Comparison of ENCODE assay signal across 9 cellular contexts in the genomic region with DNA sequence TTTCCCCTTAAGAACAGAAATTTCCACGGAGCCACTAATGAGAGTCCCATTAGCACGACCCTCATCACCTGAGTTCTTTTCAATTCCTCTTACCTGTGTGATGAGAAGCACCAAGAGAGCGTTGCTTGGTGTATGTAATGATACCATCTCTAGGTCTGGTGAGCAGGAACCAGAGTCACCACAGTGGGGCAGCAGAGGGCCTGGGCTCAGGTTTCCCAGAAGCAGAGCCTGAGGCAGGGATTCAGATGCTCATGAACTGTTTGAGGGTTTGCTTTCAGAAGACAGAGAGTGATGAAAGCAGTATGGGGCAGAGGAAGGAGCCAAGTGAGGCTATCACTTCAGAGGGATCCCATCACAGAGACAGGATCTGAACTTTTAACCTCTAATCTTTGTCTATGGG. TPM values are rescaled to one million over a fixed set of nuclear protein-coding genes. Genes with fewer than 3 reads are reported as not detected.
DNase-seq lines count a peak whose midpoint lies in the region; ATAC-seq, FAIRE-seq and TF ChIP-seq lines count a peak whose summit lies in the region.
"Had no signal": no experiment of that assay in that cellular context is flagged by ENCODE, and none has a peak within 500 bp of the region (broad histone marks: within the 10 kb centered on the region; RNA-seq: fewer than 3 reads in every experiment).

No MANE protein-coding gene starts in this region.

- H3K9ac ChIP-seq in IMR-90 (ENCODE audit: low read depth, low read length): no peak overlapping the region
- H3K9ac ChIP-seq in HepG2 (ENCODE audit: insufficient read depth, low read depth, low read length): no peak overlapping the region

- no peak overlapping the region for H3K4me3 ChIP-seq in BJ (ENCODE audit: low read depth, low read length)
- no peak overlapping the region for H3K4me3 ChIP-seq in IMR-90 (ENCODE audit: insufficient read depth, low read depth, low read length)
- no peak overlapping the region for H3K4me3 ChIP-seq in HepG2 (replicated peaks in 1 of 3; ENCODE audit: insufficient read depth in 1 of 3, low read depth in 2 of 3, low read length in 3 of 3)
- H3K4me3 ChIP-seq in gastrocnemius medialis: no peak overlapping the region

- CTCF ChIA-PET in BJ (lab: Yijun Ruan, JAX): no interaction called here
- CTCF ChIA-PET in IMR-90 (lab: Yijun Ruan, JAX): no interaction called here
- CTCF ChIA-PET in HepG2 (lab: Yijun Ruan, JAX; ENCODE audit: low intra/inter-chr PET ratio, low total read pairs): interaction anchor here (1.6 kb wide), 1 partner anchor 206 kb away, joined by 8 read pairs; no protein-coding TSS in a partner anchor

- TF ChIP-seq RAD21 in IMR-90 (IDR thresholded peaks at IDR 0.05; ENCODE audit: low read length) (no peak), HepG2 (CRISPR knock-in tag; IDR thresholded peaks at IDR 0.05) (peak; percentile 81)

- dilution Hi-C loops in IMR-90 (cut with HindIII; ENCODE audit: low sequenced_read_pairs, unreplicated experiment): no loop called here

- no peak overlapping the region for H2BK120ac ChIP-seq in IMR-90 (ENCODE audit: low read depth, low read length)

- POLR2A ChIA-PET in BJ (lab: Charles Lee): no interaction called here
- POLR2A ChIA-PET in IMR-90 (lab: Charles Lee; ENCODE audit: unreplicated experiment): no interaction called here
- POLR2A ChIA-PET in HepG2 (lab: Yijun Ruan, JAX): interaction anchor here (6.6 kb wide), 1 partner anchor 45 kb away, joined by 95 read pairs; the partner anchor contains the start of gene PPP6R1

- TF ChIP-seq EP300 in HepG2 (IDR thresholded peaks at IDR 0.05; ENCODE audit: low read depth in 2 of 2, low read length in 2 of 2): no peak
- no peak for TF ChIP-seq EP300 in HepG2 (CRISPR knock-in tag; IDR thresholded peaks at IDR 0.05; ENCODE audit: borderline replicate concordance)

- FAIRE-seq in HepG2 (lab: Jason Lieb, UNC): peak; percentile 74

- H2AK5ac ChIP-seq in IMR-90 (ENCODE audit: low read depth, low read length): no peak overlapping the region

- no peak overlapping the region for H3K18ac ChIP-seq in IMR-90 (ENCODE audit: low read depth, low read length)

- no peaks in the 10 kb centered on the region for H3K79me1 ChIP-seq in IMR-90 (ENCODE audit: low read depth in 1 of 2, low read length in 2 of 2)

- no peak overlapping the region for H3K4me2 ChIP-seq in IMR-90 (ENCODE audit: low read depth, low read length)
- H3K4me2 ChIP-seq in HepG2 (ENCODE audit: low read depth, low read length): peak overlapping the region; percentile 38

- no peak overlapping the region for H3K56ac ChIP-seq in IMR-90 (ENCODE audit: extremely low read depth, insufficient read depth, low read length)

- no peak for TF ChIP-seq POLR2A in IMR-90 (IDR thresholded peaks at IDR 0.05; ENCODE audit: low read depth, low read length)
- TF ChIP-seq POLR2A in HepG2 (IDR thresholded peaks at IDR 0.05; ENCODE audit: insufficient read depth in 1 of 2, low read depth in 2 of 2, low read length in 2 of 2): no peak
- no peak for TF ChIP-seq POLR2A in gastrocnemius medialis (IDR thresholded peaks at IDR 0.05)

- H3K79me2 ChIP-seq in HepG2 (ENCODE audit: insufficient read depth, low read length): no peaks in the 10 kb centered on the region

- H4K20me1 ChIP-seq in IMR-90 (ENCODE audit: insufficient read depth, low read length) (peaks cover 14% of the 10 kb centered on the region), HepG2 (ENCODE audit: insufficient read depth, low read length) (no peaks in the 10 kb centered on the region)

- no peak overlapping the region for H3K14ac ChIP-seq in IMR-90 (replicated peaks; ENCODE audit: low read depth, low read length)

- no peak overlapping the region for H4K5ac ChIP-seq in IMR-90 (ENCODE audit: low read depth, low read length)

- no peak for ATAC-seq in IMR-90 (ENCODE audit: low read depth)
- ATAC-seq in HepG2: peak; percentile 42
- no peak for ATAC-seq in gastrocnemius medialis

- no peak overlapping the region for H2BK20ac ChIP-seq in IMR-90 (ENCODE audit: low read depth, low read length)

- TF ChIP-seq CTCF in BJ (IDR thresholded peaks at IDR 0.05; ENCODE audit: insufficient read depth, low read depth, low read length): peak; percentile 23; the same call in 1 of the 2 replicates
- TF ChIP-seq CTCF in IMR-90 (conservative IDR thresholded peaks at IDR 0.05; ENCODE audit: low read depth, low read length): 0 out of 2 replicates have a peak, but pooled peaks have one; percentile 19
- TF ChIP-seq CTCF in HepG2 (CRISPR knock-in tag; IDR thresholded peaks at IDR 0.05): peak; percentile 91
- no peak for TF ChIP-seq CTCF in gastrocnemius medialis (IDR thresholded peaks at IDR 0.05 in 4 of 5, conservative IDR thresholded peaks at IDR 0.05 in 1 of 5)

- H2BK15ac ChIP-seq in IMR-90 (ENCODE audit: low read depth, low read length): no peak overlapping the region

- H3K4me1 ChIP-seq in IMR-90 (ENCODE audit: control insufficient read depth, insufficient read depth, low read length) (peaks cover 19% of the 10 kb centered on the region), HepG2 (ENCODE audit: insufficient read depth, low read length) (peaks cover 66% of the 10 kb centered on the region), gastrocnemius medialis (no peaks in the 10 kb centered on the region)

- in situ Hi-C loops in IMR-90 (cut with MboI; ENCODE audit: low sequenced_read_pairs): no loop called here
- in situ Hi-C loops in HepG2 (cut with HindIII; ENCODE audit: extremely low pct_ligation_motif_present, low pct_unique_long_range_greater_than_20kb): no loop called here
- in situ Hi-C loops in gastrocnemius medialis (cut with MboI; ENCODE audit: low sequenced_read_pairs in 4 of 4): no loop called here

- DNase-seq in BJ (ENCODE audit: low read depth) (no peak), IMR-90 (no peak), HepG2 (ENCODE audit: low spot score) (peak; percentile 64), gastrocnemius medialis (no peak), EL (no peak), NCI-H2029 treated with DMSO at 0.1 percent for 48 hours (lab: John Stamatoyannopoulos, UW) (no peak), DMS79 treated with DMSO at 0.1 percent for 48 hours (lab: John Stamatoyannopoulos, UW) (no peak)
- DNase-seq in activated CD4-positive, alpha-beta T cell treated with anti-CD3 and anti-CD28 coated beads, Interleukin-2, amount 50 U/mL, for 4 hours: peak; percentile 17 to 26
- DNase-seq: naive B cell had no signal

- peaks cover 14% of the 10 kb centered on the region; the same call in 1 of the 2 replicates for H3K9me1 ChIP-seq in IMR-90 (ENCODE audit: insufficient read depth, low read length)

- no peak overlapping the region for H3K23ac ChIP-seq in IMR-90 (ENCODE audit: low read depth, low read length)

- WGBS in IMR-90 (ENCODE audit: extremely low coverage in 2 of 2, insufficient read length in 1 of 2), 2 experiments: no CpG with 5 or more reads among the region's 3 CpGs
- 0% methylated on average over 3 of the region's 3 CpGs for WGBS in HepG2 (ENCODE audit: low lambda C conversion rate)

- no peak overlapping the region for H2AFZ ChIP-seq in IMR-90 (replicated peaks; ENCODE audit: low read length, poor library complexity)
- no peak overlapping the region for H2AFZ ChIP-seq in HepG2 (ENCODE audit: low read length)

- no peak overlapping the region for H2BK5ac ChIP-seq in IMR-90 (ENCODE audit: low read depth, low read length, poor library complexity, severe bottlenecking)

- H3K36me3 ChIP-seq in BJ (ENCODE audit: control insufficient read depth, insufficient read depth, low read length): no peaks in the 10 kb centered on the region
- no peaks in the 10 kb centered on the region for H3K36me3 ChIP-seq in IMR-90 (ENCODE audit: control insufficient read depth, insufficient read depth, low read length)
- H3K36me3 ChIP-seq in HepG2 (replicated peaks in 1 of 2; ENCODE audit: control insufficient read depth in 1 of 2, insufficient read depth in 2 of 2, low read length in 2 of 2): no peaks in the 10 kb centered on the region
- H3K36me3 ChIP-seq in gastrocnemius medialis: no peaks in the 10 kb centered on the region

- H3K27me3 ChIP-seq in BJ (ENCODE audit: control insufficient read depth, insufficient read depth, low read length) (no peaks in the 10 kb centered on the region), IMR-90 (ENCODE audit: control insufficient read depth, insufficient read depth, low read length) (no peaks in the 10 kb centered on the region), HepG2 (ENCODE audit: control insufficient read depth in 1 of 2, insufficient read depth in 2 of 2, low read length in 2 of 2) (no peaks in the 10 kb centered on the region), gastrocnemius medialis (peaks cover 0 to 12% (median 10%) of the 10 kb centered on the region in 3 donors)

- no peak overlapping the region for H4K91ac ChIP-seq in IMR-90 (ENCODE audit: insufficient read depth, low read depth, low read length)

- intact Hi-C loops in IMR-90 (cut with micrococcal nuclease) (no loop called here), HepG2 (cut with micrococcal nuclease; ENCODE audit: unreplicated experiment) (loop anchor here (1.0 kb wide), 2 partner anchors 80 to 206 kb away; no protein-coding TSS in a partner anchor), gastrocnemius medialis (cut with DNase I; ENCODE audit: low total_unique reads) (no loop called here)

- H3K9me3 ChIP-seq in IMR-90 (ENCODE audit: control insufficient read depth, insufficient read depth, low read length) (peaks cover 5% of the 10 kb centered on the region), HepG2 (ENCODE audit: low read length) (no peaks in the 10 kb centered on the region), gastrocnemius medialis (no peaks in the 10 kb centered on the region)

- H3K27ac ChIP-seq in IMR-90 (ENCODE audit: insufficient read depth, low read length) (no peak overlapping the region), HepG2 (ENCODE audit: extremely low read length, insufficient read depth, low read length) (no peak overlapping the region), gastrocnemius medialis (no peak overlapping the region)

- H4K8ac ChIP-seq in IMR-90 (ENCODE audit: low read depth in 2 of 2, low read length in 2 of 2): no peak overlapping the region

- no peak overlapping the region for H3K4ac ChIP-seq in IMR-90 (ENCODE audit: low read depth, low read length)

- no peak overlapping the region for H2AK9ac ChIP-seq in IMR-90 (replicated peaks; ENCODE audit: low read depth, low read length, poor library complexity)

- no TSS peak for BruUV-seq in IMR-90 (replicated peaks; lab: Mats Ljungman, UMichigan)
- no TSS peak for BruUV-seq in HepG2 (replicated peaks; lab: Mats Ljungman, UMichigan)

RNA-seq across cellular contexts. Expression of gene PTPRH, which starts 3.1 kb away (rescaled TPM):
- polyA plus RNA-seq in BJ (2011; rRNA removed) (2.2 and 4.3 TPM in 2 replicates), IMR-90 (2012; rRNA removed) (1.3 and 1.7 TPM in 2 replicates), HepG2 (2011; rRNA removed) (125 and 166 TPM in 2 replicates)
- polyA minus RNA-seq in BJ (2011; rRNA and poly(A)+ RNA removed): 3.9 and 6.0 TPM in 2 replicates
- total RNA-seq in IMR-90 (2012; rRNA removed) (1.7 and 3.4 TPM in 2 replicates), HepG2 (2016; rRNA removed; fragmentation: Illumina TruSeq; extraction: Trizol) (9.9 and 14.7 TPM in 2 replicates), gastrocnemius medialis (under 1 TPM; 0.39 to 0.56 (median 0.48) TPM)
- 0.37 and 2.0 TPM in 2 replicates for polyA plus RNA-seq in IMR-90 (2012; cell fraction: cytosol; rRNA removed)
- polyA plus RNA-seq in IMR-90 (2012; cell fraction: nucleus; rRNA removed; ENCODE audit: low replicate concordance): 2.8 and 3.0 TPM in 2 replicates
- 1.9 and 2.0 TPM in 2 replicates for total RNA-seq in HepG2 (2016; cell fraction: cytosol; rRNA removed; fragmentation: Illumina TruSeq; extraction: Trizol; ENCODE audit: low read depth)
- total RNA-seq in HepG2 (2016; cell fraction: insoluble cytoplasmic fraction; rRNA removed; fragmentation: Illumina TruSeq; extraction: Trizol): 8.4 and 15.2 TPM in 2 replicates
- 5.0 and 5.3 TPM in 2 replicates for total RNA-seq in HepG2 (2016; cell fraction: membrane; rRNA removed; fragmentation: Illumina TruSeq; extraction: Trizol)
- 13.3 and 16.9 TPM in 2 replicates for total RNA-seq in HepG2 (2016; cell fraction: nucleus; rRNA removed; fragmentation: Illumina TruSeq; extraction: Trizol)
- polyA plus RNA-seq in HepG2 (2011; cell fraction: cytosol; rRNA removed): 78.8 and 83.6 TPM in 2 replicates
- 220 and 225 TPM in 2 replicates for polyA plus RNA-seq in HepG2 (2011; cell fraction: nucleus; rRNA removed)
- 52.4 and 60.5 TPM in 2 replicates for polyA plus RNA-seq in HepG2 (2012)
- polyA plus RNA-seq in HepG2 (2016; cell fraction: cytosol; fragmentation: Illumina TruSeq; extraction: Trizol; ENCODE audit: low read depth): 0.66 and 0.80 TPM in 2 replicates
- polyA plus RNA-seq in HepG2 (2016; cell fraction: insoluble cytoplasmic fraction; fragmentation: Illumina TruSeq; extraction: Trizol; ENCODE audit: low read depth): 5.8 and 6.3 TPM in 2 replicates
- polyA plus RNA-seq in HepG2 (2016; cell fraction: membrane; fragmentation: Illumina TruSeq; extraction: Trizol; ENCODE audit: low read depth): 1.2 and 2.2 TPM in 2 replicates
- polyA plus RNA-seq in HepG2 (2016; cell fraction: nucleus; fragmentation: Illumina TruSeq; extraction: Trizol; ENCODE audit: insufficient read depth, low read depth): 19.3 and 22.0 TPM in 2 replicates
- polyA minus RNA-seq in HepG2 (2011; rRNA and poly(A)+ RNA removed; ENCODE audit: low replicate concordance): 4.3 and 150 TPM in 2 replicates
- 36.0 and 38.7 TPM in 2 replicates for polyA minus RNA-seq in HepG2 (2011; cell fraction: cytosol; rRNA and poly(A)+ RNA removed)
- polyA minus RNA-seq in HepG2 (2011; cell fraction: nucleus; rRNA and poly(A)+ RNA removed): 84.6 and 100 TPM in 2 replicates

RNA-seq across cellular contexts. Expression of gene TMEM86B, which starts 16.1 kb away (rescaled TPM):
- polyA plus RNA-seq in BJ (2011; rRNA removed) (0.56 and 1.5 TPM in 2 replicates), IMR-90 (2012; rRNA removed) (2.4 TPM in 2 replicates), HepG2 (2011; rRNA removed) (7.7 and 10.7 TPM in 2 replicates)
- polyA minus RNA-seq in BJ (2011; rRNA and poly(A)+ RNA removed): 0.15 and 0.57 TPM in 2 replicates
- total RNA-seq in IMR-90 (2012; rRNA removed) (0.18 and 0.28 TPM in 2 replicates), HepG2 (2016; rRNA removed; fragmentation: Illumina TruSeq; extraction: Trizol) (6.0 and 9.6 TPM in 2 replicates), gastrocnemius medialis (1 to 10 TPM in 3 of 4 donors, under 1 TPM in 1; 0.87 to 5.0 (median 1.7) TPM)
- polyA plus RNA-seq in IMR-90 (2012; cell fraction: cytosol; rRNA removed): 1.1 and 1.4 TPM in 2 replicates
- polyA plus RNA-seq in IMR-90 (2012; cell fraction: nucleus; rRNA removed; ENCODE audit: low replicate concordance): 13.1 and 45.3 TPM in 2 replicates
- 9.6 and 12.1 TPM in 2 replicates for total RNA-seq in HepG2 (2016; cell fraction: cytosol; rRNA removed; fragmentation: Illumina TruSeq; extraction: Trizol; ENCODE audit: low read depth)
- 6.1 and 10.1 TPM in 2 replicates for total RNA-seq in HepG2 (2016; cell fraction: insoluble cytoplasmic fraction; rRNA removed; fragmentation: Illumina TruSeq; extraction: Trizol)
- total RNA-seq in HepG2 (2016; cell fraction: membrane; rRNA removed; fragmentation: Illumina TruSeq; extraction: Trizol): 13.1 and 18.6 TPM in 2 replicates
- total RNA-seq in HepG2 (2016; cell fraction: nucleus; rRNA removed; fragmentation: Illumina TruSeq; extraction: Trizol): 7.1 and 10.0 TPM in 2 replicates
- 6.2 and 9.1 TPM in 2 replicates for polyA plus RNA-seq in HepG2 (2011; cell fraction: cytosol; rRNA removed)
- 66.7 and 95.0 TPM in 2 replicates for polyA plus RNA-seq in HepG2 (2011; cell fraction: nucleus; rRNA removed)
- polyA plus RNA-seq in HepG2 (2012): 16.2 and 16.6 TPM in 2 replicates
- polyA plus RNA-seq in HepG2 (2016; cell fraction: cytosol; fragmentation: Illumina TruSeq; extraction: Trizol; ENCODE audit: low read depth): 22.1 and 25.3 TPM in 2 replicates
- 8.1 and 13.8 TPM in 2 replicates for polyA plus RNA-seq in HepG2 (2016; cell fraction: insoluble cytoplasmic fraction; fragmentation: Illumina TruSeq; extraction: Trizol; ENCODE audit: low read depth)
- 27.2 and 29.7 TPM in 2 replicates for polyA plus RNA-seq in HepG2 (2016; cell fraction: membrane; fragmentation: Illumina TruSeq; extraction: Trizol; ENCODE audit: low read depth)
- polyA plus RNA-seq in HepG2 (2016; cell fraction: nucleus; fragmentation: Illumina TruSeq; extraction: Trizol; ENCODE audit: insufficient read depth, low read depth): 36.9 and 38.1 TPM in 2 replicates
- 1.9 and 14.4 TPM in 2 replicates for polyA minus RNA-seq in HepG2 (2011; rRNA and poly(A)+ RNA removed; ENCODE audit: low replicate concordance)
- 2.9 and 3.2 TPM in 2 replicates for polyA minus RNA-seq in HepG2 (2011; cell fraction: cytosol; rRNA and poly(A)+ RNA removed)
- 7.1 and 7.8 TPM in 2 replicates for polyA minus RNA-seq in HepG2 (2011; cell fraction: nucleus; rRNA and poly(A)+ RNA removed)

RNA-seq across cellular contexts. Expression of gene SYT5, which starts 32.4 kb away (rescaled TPM):
- polyA plus RNA-seq in BJ (2011; rRNA removed) (0.26 and 0.47 TPM in 2 replicates), IMR-90 (2012; rRNA removed) (0.15 TPM in 1 of 2 replicates, not detected in the other), HepG2 (2011; rRNA removed) (0.04 TPM in 1 of 2 replicates, not detected in the other)
- polyA minus RNA-seq in BJ (2011; rRNA and poly(A)+ RNA removed): 0.26 TPM in 1 of 2 replicates, not detected in the other
- total RNA-seq in IMR-90 (2012; rRNA removed) (under 0.01 TPM in 2 replicates), HepG2 (2016; rRNA removed; fragmentation: Illumina TruSeq; extraction: Trizol) (not detected in 2 replicates), gastrocnemius medialis (not detected)
- 0.02 and 0.08 TPM in 2 replicates for polyA plus RNA-seq in IMR-90 (2012; cell fraction: cytosol; rRNA removed)
- polyA plus RNA-seq in IMR-90 (2012; cell fraction: nucleus; rRNA removed; ENCODE audit: low replicate concordance): 0.36 and 0.41 TPM in 2 replicates
- not detected in 2 replicates for total RNA-seq in HepG2 (2016; cell fraction: cytosol; rRNA removed; fragmentation: Illumina TruSeq; extraction: Trizol; ENCODE audit: low read depth)
- not detected in 2 replicates for total RNA-seq in HepG2 (2016; cell fraction: insoluble cytoplasmic fraction; rRNA removed; fragmentation: Illumina TruSeq; extraction: Trizol)
- not detected in 2 replicates for total RNA-seq in HepG2 (2016; cell fraction: membrane; rRNA removed; fragmentation: Illumina TruSeq; extraction: Trizol)
- 0.12 TPM in 1 of 2 replicates, not detected in the other for total RNA-seq in HepG2 (2016; cell fraction: nucleus; rRNA removed; fragmentation: Illumina TruSeq; extraction: Trizol)
- polyA plus RNA-seq in HepG2 (2011; cell fraction: cytosol; rRNA removed): 0.11 TPM in 1 of 2 replicates, not detected in the other
- 0.87 and 0.90 TPM in 2 replicates for polyA plus RNA-seq in HepG2 (2011; cell fraction: nucleus; rRNA removed)
- 0.24 and 0.25 TPM in 2 replicates for polyA plus RNA-seq in HepG2 (2012)
- not detected in 2 replicates for polyA plus RNA-seq in HepG2 (2016; cell fraction: cytosol; fragmentation: Illumina TruSeq; extraction: Trizol; ENCODE audit: low read depth)
- polyA plus RNA-seq in HepG2 (2016; cell fraction: insoluble cytoplasmic fraction; fragmentation: Illumina TruSeq; extraction: Trizol; ENCODE audit: low read depth): not detected in 2 replicates
- polyA plus RNA-seq in HepG2 (2016; cell fraction: membrane; fragmentation: Illumina TruSeq; extraction: Trizol; ENCODE audit: low read depth): not detected in 2 replicates
- polyA plus RNA-seq in HepG2 (2016; cell fraction: nucleus; fragmentation: Illumina TruSeq; extraction: Trizol; ENCODE audit: insufficient read depth, low read depth): not detected in 2 replicates
- polyA minus RNA-seq in HepG2 (2011; rRNA and poly(A)+ RNA removed; ENCODE audit: low replicate concordance): 0.05 and 0.52 TPM in 2 replicates
- polyA minus RNA-seq in HepG2 (2011; cell fraction: cytosol; rRNA and poly(A)+ RNA removed): not detected in 2 replicates
- polyA minus RNA-seq in HepG2 (2011; cell fraction: nucleus; rRNA and poly(A)+ RNA removed): 0.62 and 2.8 TPM in 2 replicates

RNA-seq across cellular contexts. Expression of gene DNAAF3, which starts 46.0 kb away (rescaled TPM):
- 0.39 and 0.51 TPM in 2 replicates for polyA plus RNA-seq in BJ (2011; rRNA removed)
- 0.26 TPM in 1 of 2 replicates, not detected in the other for polyA minus RNA-seq in BJ (2011; rRNA and poly(A)+ RNA removed)
- total RNA-seq in IMR-90 (2012; rRNA removed): 0.28 TPM in 1 of 2 replicates, not detected in the other
- 0.34 TPM in 2 replicates for polyA plus RNA-seq in IMR-90 (2012; rRNA removed)
- polyA plus RNA-seq in IMR-90 (2012; cell fraction: cytosol; rRNA removed): 0.35 and 0.37 TPM in 2 replicates
- polyA plus RNA-seq in IMR-90 (2012; cell fraction: nucleus; rRNA removed; ENCODE audit: low replicate concordance): 0.96 and 1.7 TPM in 2 replicates
- total RNA-seq in HepG2 (2016; rRNA removed; fragmentation: Illumina TruSeq; extraction: Trizol): 0.40 and 0.41 TPM in 2 replicates
- 0.40 TPM in 1 of 2 replicates, not detected in the other for total RNA-seq in HepG2 (2016; cell fraction: cytosol; rRNA removed; fragmentation: Illumina TruSeq; extraction: Trizol; ENCODE audit: low read depth)
- total RNA-seq in HepG2 (2016; cell fraction: insoluble cytoplasmic fraction; rRNA removed; fragmentation: Illumina TruSeq; extraction: Trizol): 0.17 and 0.30 TPM in 2 replicates
- 0.17 and 0.34 TPM in 2 replicates for total RNA-seq in HepG2 (2016; cell fraction: membrane; rRNA removed; fragmentation: Illumina TruSeq; extraction: Trizol)
- total RNA-seq in HepG2 (2016; cell fraction: nucleus; rRNA removed; fragmentation: Illumina TruSeq; extraction: Trizol): 0.66 and 1.1 TPM in 2 replicates
- polyA plus RNA-seq in HepG2 (2011; rRNA removed): 0.30 and 0.33 TPM in 2 replicates
- polyA plus RNA-seq in HepG2 (2011; cell fraction: cytosol; rRNA removed): 0.12 and 0.27 TPM in 2 replicates
- 1.0 and 1.6 TPM in 2 replicates for polyA plus RNA-seq in HepG2 (2011; cell fraction: nucleus; rRNA removed)
- polyA plus RNA-seq in HepG2 (2012): 0.24 and 0.31 TPM in 2 replicates
- 0.28 TPM in 1 of 2 replicates, not detected in the other for polyA plus RNA-seq in HepG2 (2016; cell fraction: cytosol; fragmentation: Illumina TruSeq; extraction: Trizol; ENCODE audit: low read depth)
- polyA plus RNA-seq in HepG2 (2016; cell fraction: insoluble cytoplasmic fraction; fragmentation: Illumina TruSeq; extraction: Trizol; ENCODE audit: low read depth): 0.41 and 0.73 TPM in 2 replicates
- not detected in 2 replicates for polyA plus RNA-seq in HepG2 (2016; cell fraction: membrane; fragmentation: Illumina TruSeq; extraction: Trizol; ENCODE audit: low read depth)
- 1.1 and 1.9 TPM in 2 replicates for polyA plus RNA-seq in HepG2 (2016; cell fraction: nucleus; fragmentation: Illumina TruSeq; extraction: Trizol; ENCODE audit: insufficient read depth, low read depth)
- polyA minus RNA-seq in HepG2 (2011; rRNA and poly(A)+ RNA removed; ENCODE audit: low replicate concordance): 0.06 and 16.2 TPM in 2 replicates
- polyA minus RNA-seq in HepG2 (2011; cell fraction: cytosol; rRNA and poly(A)+ RNA removed): not detected in 2 replicates
- 0.26 TPM in 1 of 2 replicates, not detected in the other for polyA minus RNA-seq in HepG2 (2011; cell fraction: nucleus; rRNA and poly(A)+ RNA removed)
- under 1 TPM in 1 of 4 donors, not detected in 3; 0.39 TPM for total RNA-seq in gastrocnemius medialis

RNA-seq across cellular contexts. Expression of gene PPP6R1, which starts 46.4 kb away (rescaled TPM):
- polyA plus RNA-seq in BJ (2011; rRNA removed) (25.9 and 42.5 TPM in 2 replicates), IMR-90 (2012; rRNA removed) (50.1 and 50.2 TPM in 2 replicates), HepG2 (2011; rRNA removed) (54.0 and 75.7 TPM in 2 replicates)
- 45.2 and 45.5 TPM in 2 replicates for polyA minus RNA-seq in BJ (2011; rRNA and poly(A)+ RNA removed)
- total RNA-seq in IMR-90 (2012; rRNA removed) (19.9 and 20.0 TPM in 2 replicates), HepG2 (2016; rRNA removed; fragmentation: Illumina TruSeq; extraction: Trizol) (23.0 and 25.8 TPM in 2 replicates), gastrocnemius medialis (10 to 100 TPM; 14.6 to 47.9 (median 39.6) TPM)
- polyA plus RNA-seq in IMR-90 (2012; cell fraction: cytosol; rRNA removed): 36.6 and 48.1 TPM in 2 replicates
- 85.4 and 121 TPM in 2 replicates for polyA plus RNA-seq in IMR-90 (2012; cell fraction: nucleus; rRNA removed; ENCODE audit: low replicate concordance)
- 6.5 and 7.1 TPM in 2 replicates for total RNA-seq in HepG2 (2016; cell fraction: cytosol; rRNA removed; fragmentation: Illumina TruSeq; extraction: Trizol; ENCODE audit: low read depth)
- total RNA-seq in HepG2 (2016; cell fraction: insoluble cytoplasmic fraction; rRNA removed; fragmentation: Illumina TruSeq; extraction: Trizol): 18.2 and 27.7 TPM in 2 replicates
- 22.9 and 23.1 TPM in 2 replicates for total RNA-seq in HepG2 (2016; cell fraction: membrane; rRNA removed; fragmentation: Illumina TruSeq; extraction: Trizol)
- 20.2 and 25.1 TPM in 2 replicates for total RNA-seq in HepG2 (2016; cell fraction: nucleus; rRNA removed; fragmentation: Illumina TruSeq; extraction: Trizol)
- polyA plus RNA-seq in HepG2 (2011; cell fraction: cytosol; rRNA removed): 44.7 and 48.8 TPM in 2 replicates
- polyA plus RNA-seq in HepG2 (2011; cell fraction: nucleus; rRNA removed): 190 and 211 TPM in 2 replicates
- 51.7 and 56.8 TPM in 2 replicates for polyA plus RNA-seq in HepG2 (2012)
- 8.4 and 9.7 TPM in 2 replicates for polyA plus RNA-seq in HepG2 (2016; cell fraction: cytosol; fragmentation: Illumina TruSeq; extraction: Trizol; ENCODE audit: low read depth)
- 27.5 and 36.1 TPM in 2 replicates for polyA plus RNA-seq in HepG2 (2016; cell fraction: insoluble cytoplasmic fraction; fragmentation: Illumina TruSeq; extraction: Trizol; ENCODE audit: low read depth)
- polyA plus RNA-seq in HepG2 (2016; cell fraction: membrane; fragmentation: Illumina TruSeq; extraction: Trizol; ENCODE audit: low read depth): 20.6 and 23.5 TPM in 2 replicates
- 73.4 and 77.9 TPM in 2 replicates for polyA plus RNA-seq in HepG2 (2016; cell fraction: nucleus; fragmentation: Illumina TruSeq; extraction: Trizol; ENCODE audit: insufficient read depth, low read depth)
- 112 and 140 TPM in 2 replicates for polyA minus RNA-seq in HepG2 (2011; rRNA and poly(A)+ RNA removed; ENCODE audit: low replicate concordance)
- polyA minus RNA-seq in HepG2 (2011; cell fraction: cytosol; rRNA and poly(A)+ RNA removed): 48.9 and 57.3 TPM in 2 replicates
- 48.9 and 67.0 TPM in 2 replicates for polyA minus RNA-seq in HepG2 (2011; cell fraction: nucleus; rRNA and poly(A)+ RNA removed)

Comparison
In these comparisons a context has a peak if more than half of its experiments do, and no peak if none do; other contexts are left out.
1. DNase-seq: peak in activated CD4-positive, alpha-beta T cell treated with anti-CD3 and anti-CD28 coated beads, Interleukin-2, amount 50 U/mL, for 4 hours (2 of 2) and HepG2 (single experiment); none in BJ (single experiment), IMR-90 (single experiment), gastrocnemius medialis (0 of 2), EL (single experiment), NCI-H2029 treated with DMSO at 0.1 percent for 48 hours (single experiment) and DMS79 treated with DMSO at 0.1 percent for 48 hours (single experiment).
2. CTCF ChIP-seq: peak in BJ (single experiment), IMR-90 (single experiment) and HepG2 (single experiment); none in gastrocnemius medialis (0 of 5).